In the genomic region with DNA sequence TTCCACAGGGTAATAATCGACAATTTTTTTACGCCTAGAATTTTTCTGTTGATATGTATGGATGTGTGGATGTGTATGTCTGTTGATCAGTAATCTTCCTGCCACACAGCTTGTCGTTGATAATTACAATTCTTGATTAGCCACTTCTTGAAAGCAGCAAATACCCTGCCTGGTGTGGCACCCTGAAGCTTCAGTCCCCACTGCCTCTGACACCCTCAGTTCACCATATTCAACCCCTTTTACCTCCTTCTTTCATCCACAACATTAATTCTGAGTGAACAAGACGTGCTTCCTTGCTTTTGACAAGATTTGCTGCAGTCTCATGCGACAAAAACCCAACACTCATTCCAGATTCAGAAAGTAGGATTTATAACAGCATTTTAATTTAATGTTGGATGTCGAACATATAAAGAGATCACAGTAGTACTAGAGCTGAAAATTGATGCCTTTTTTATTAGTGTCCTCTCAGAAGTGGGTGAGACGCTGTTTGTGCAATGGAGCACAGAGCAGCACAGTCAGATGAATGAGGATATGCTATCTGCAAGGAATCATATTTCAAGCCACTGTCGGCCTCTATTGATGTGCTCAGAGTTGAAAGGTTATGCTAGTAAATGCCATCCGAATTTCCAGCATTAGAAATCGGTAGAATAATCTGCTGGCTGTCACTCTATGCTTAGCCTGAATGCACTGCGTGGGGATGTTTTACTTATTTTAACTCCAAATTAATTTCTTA, we compare ENCODE assay signal across 1 cellular context.
TF ChIP-seq lines count a peak whose summit lies in the region.

No MANE protein-coding gene starts in this region.

TF ChIP-seq in HepG2, 621 proteins besides CTCF, POLR2A, EP300 and RAD21 (continued from another document and continues in another):
- peak; percentile 58; the same call in 1 of the 2 replicates for TF ChIP-seq ARID3A (IDR thresholded peaks at IDR 0.05; ENCODE audit: low read depth, low read length)
- TF ChIP-seq ZNF761 (CRISPR knock-in tag; conservative IDR thresholded peaks at IDR 0.05): no peak
- no peak for TF ChIP-seq ZSCAN22 (CRISPR knock-in tag; IDR thresholded peaks at IDR 0.05)
- TF ChIP-seq CEBPB (IDR thresholded peaks at IDR 0.05; ENCODE audit: borderline replicate concordance, low read depth, low read length): 0 out of 2 replicates have a peak, but pooled peaks have one; percentile 9
- no peak for TF ChIP-seq XRCC5 (optimal IDR thresholded peaks at IDR 0.05; ENCODE audit: low read length)
- TF ChIP-seq ZNF605 (CRISPR knock-in tag; IDR thresholded peaks at IDR 0.05): no peak
- no peak for TF ChIP-seq NR2F6 (IDR thresholded peaks at IDR 0.05)
- peak; percentile 38 for TF ChIP-seq NR2F6 (CRISPR knock-in tag; IDR thresholded peaks at IDR 0.05)
- TF ChIP-seq, protein P1, sequence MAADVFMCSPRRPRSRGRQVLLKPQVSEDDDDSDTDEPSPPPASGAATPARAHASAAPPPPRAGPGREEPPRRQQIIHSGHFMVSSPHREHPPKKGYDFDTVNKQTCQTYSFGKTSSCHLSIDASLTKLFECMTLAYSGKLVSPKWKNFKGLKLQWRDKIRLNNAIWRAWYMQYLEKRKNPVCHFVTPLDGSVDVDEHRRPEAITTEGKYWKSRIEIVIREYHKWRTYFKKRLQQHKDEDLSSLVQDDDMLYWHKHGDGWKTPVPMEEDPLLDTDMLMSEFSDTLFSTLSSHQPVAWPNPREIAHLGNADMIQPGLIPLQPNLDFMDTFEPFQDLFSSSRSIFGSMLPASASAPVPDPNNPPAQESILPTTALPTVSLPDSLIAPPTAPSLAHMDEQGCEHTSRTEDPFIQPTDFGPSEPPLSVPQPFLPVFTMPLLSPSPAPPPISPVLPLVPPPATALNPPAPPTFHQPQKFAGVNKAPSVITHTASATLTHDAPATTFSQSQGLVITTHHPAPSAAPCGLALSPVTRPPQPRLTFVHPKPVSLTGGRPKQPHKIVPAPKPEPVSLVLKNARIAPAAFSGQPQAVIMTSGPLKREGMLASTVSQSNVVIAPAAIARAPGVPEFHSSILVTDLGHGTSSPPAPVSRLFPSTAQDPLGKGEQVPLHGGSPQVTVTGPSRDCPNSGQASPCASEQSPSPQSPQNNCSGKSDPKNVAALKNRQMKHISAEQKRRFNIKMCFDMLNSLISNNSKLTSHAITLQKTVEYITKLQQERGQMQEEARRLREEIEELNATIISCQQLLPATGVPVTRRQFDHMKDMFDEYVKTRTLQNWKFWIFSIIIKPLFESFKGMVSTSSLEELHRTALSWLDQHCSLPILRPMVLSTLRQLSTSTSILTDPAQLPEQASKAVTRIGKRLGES (CRISPR knock-in tag; IDR thresholded peaks at IDR 0.05; ENCODE audit: borderline replicate concordance): no peak
- TF ChIP-seq DNMT1 (CRISPR knock-in tag; IDR thresholded peaks at IDR 0.05): no peak
- TF ChIP-seq, protein P2, sequence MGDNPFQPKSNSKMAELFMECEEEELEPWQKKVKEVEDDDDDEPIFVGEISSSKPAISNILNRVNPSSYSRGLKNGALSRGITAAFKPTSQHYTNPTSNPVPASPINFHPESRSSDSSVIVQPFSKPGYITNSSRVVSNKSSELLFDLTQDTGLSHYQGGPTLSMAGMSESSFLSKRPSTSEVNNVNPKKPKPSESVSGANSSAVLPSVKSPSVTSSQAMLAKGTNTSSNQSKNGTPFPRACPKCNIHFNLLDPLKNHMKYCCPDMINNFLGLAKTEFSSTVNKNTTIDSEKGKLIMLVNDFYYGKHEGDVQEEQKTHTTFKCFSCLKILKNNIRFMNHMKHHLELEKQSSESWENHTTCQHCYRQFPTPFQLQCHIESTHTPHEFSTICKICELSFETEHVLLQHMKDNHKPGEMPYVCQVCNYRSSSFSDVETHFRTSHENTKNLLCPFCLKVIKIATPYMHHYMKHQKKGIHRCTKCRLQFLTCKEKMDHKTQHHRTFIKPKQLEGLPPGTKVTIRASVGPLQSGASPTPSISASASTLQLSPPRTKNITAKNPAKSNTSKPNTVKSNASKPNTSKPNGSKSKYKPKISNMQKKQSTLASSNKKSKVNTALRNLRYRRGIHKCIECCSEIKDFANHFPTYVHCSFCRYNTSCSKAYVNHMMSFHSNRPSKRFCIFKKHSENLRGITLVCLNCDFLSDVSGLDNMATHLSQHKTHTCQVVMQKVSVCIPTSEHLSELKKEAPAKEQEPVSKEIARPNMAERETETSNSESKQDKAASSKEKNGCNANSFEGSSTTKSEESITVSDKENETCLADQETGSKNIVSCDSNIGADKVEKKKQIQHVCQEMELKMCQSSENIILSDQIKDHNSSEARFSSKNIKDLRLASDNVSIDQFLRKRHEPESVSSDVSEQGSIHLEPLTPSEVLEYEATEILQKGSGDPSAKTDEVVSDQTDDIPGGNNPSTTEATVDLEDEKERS (CRISPR knock-in tag; IDR thresholded peaks at IDR 0.05): no peak
- TF ChIP-seq SIX1 (CRISPR knock-in tag; IDR thresholded peaks at IDR 0.05; ENCODE audit: borderline replicate concordance): peak; percentile 87
- TF ChIP-seq ZNF12 (CRISPR knock-in tag; IDR thresholded peaks at IDR 0.05): peak; percentile 61; the same call in 1 of the 2 replicates
- no peak for TF ChIP-seq ZNF3 (CRISPR knock-in tag; IDR thresholded peaks at IDR 0.05)
- TF ChIP-seq NR2F2 (IDR thresholded peaks at IDR 0.05; ENCODE audit: borderline replicate concordance, low read depth): no peak
- TF ChIP-seq GMEB1 (CRISPR knock-in tag; IDR thresholded peaks at IDR 0.05; ENCODE audit: borderline replicate concordance): no peak
- peak; percentile 39; the same call in 1 of the 2 replicates for TF ChIP-seq TCF7L2 (IDR thresholded peaks at IDR 0.05; ENCODE audit: low read depth, low read length)
- no peak for TF ChIP-seq ZNF816 (CRISPR knock-in tag; IDR thresholded peaks at IDR 0.05; ENCODE audit: borderline replicate concordance)
- TF ChIP-seq PHB2 (IDR thresholded peaks at IDR 0.05; ENCODE audit: partially characterized antibody): no peak
- TF ChIP-seq, protein P3, sequence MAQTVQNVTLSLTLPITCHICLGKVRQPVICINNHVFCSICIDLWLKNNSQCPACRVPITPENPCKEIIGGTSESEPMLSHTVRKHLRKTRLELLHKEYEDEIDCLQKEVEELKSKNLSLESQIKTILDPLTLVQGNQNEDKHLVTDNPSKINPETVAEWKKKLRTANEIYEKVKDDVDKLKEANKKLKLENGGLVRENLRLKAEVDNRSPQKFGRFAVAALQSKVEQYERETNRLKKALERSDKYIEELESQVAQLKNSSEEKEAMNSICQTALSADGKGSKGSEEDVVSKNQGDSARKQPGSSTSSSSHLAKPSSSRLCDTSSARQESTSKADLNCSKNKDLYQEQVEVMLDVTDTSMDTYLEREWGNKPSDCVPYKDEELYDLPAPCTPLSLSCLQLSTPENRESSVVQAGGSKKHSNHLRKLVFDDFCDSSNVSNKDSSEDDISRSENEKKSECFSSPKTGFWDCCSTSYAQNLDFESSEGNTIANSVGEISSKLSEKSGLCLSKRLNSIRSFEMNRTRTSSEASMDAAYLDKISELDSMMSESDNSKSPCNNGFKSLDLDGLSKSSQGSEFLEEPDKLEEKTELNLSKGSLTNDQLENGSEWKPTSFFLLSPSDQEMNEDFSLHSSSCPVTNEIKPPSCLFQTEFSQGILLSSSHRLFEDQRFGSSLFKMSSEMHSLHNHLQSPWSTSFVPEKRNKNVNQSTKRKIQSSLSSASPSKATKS (CRISPR knock-in tag; IDR thresholded peaks at IDR 0.05): no peak
- no peak for TF ChIP-seq ZNF614 (CRISPR knock-in tag; IDR thresholded peaks at IDR 0.05; ENCODE audit: borderline replicate concordance)
- no peak for TF ChIP-seq NFIC (IDR thresholded peaks at IDR 0.05; ENCODE audit: low read length)
- TF ChIP-seq RARG (CRISPR knock-in tag; IDR thresholded peaks at IDR 0.05; ENCODE audit: low read depth): no peak
- TF ChIP-seq KMT2B (CRISPR knock-in tag; IDR thresholded peaks at IDR 0.05): no peak
- TF ChIP-seq GATAD2A (CRISPR knock-in tag; IDR thresholded peaks at IDR 0.05): no peak
- TF ChIP-seq ZNF432 (CRISPR knock-in tag; IDR thresholded peaks at IDR 0.05; ENCODE audit: borderline replicate concordance): no peak
- TF ChIP-seq, protein P4, sequence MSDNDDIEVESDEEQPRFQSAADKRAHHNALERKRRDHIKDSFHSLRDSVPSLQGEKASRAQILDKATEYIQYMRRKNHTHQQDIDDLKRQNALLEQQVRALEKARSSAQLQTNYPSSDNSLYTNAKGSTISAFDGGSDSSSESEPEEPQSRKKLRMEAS (IDR thresholded peaks at IDR 0.05): no peak
- no peak for TF ChIP-seq CREB1 (IDR thresholded peaks at IDR 0.05)
- TF ChIP-seq CREB1 (CRISPR knock-in tag; IDR thresholded peaks at IDR 0.05): no peak
- TF ChIP-seq GTF3A (CRISPR knock-in tag; conservative IDR thresholded peaks at IDR 0.05): no peak
- TF ChIP-seq, protein P5, sequence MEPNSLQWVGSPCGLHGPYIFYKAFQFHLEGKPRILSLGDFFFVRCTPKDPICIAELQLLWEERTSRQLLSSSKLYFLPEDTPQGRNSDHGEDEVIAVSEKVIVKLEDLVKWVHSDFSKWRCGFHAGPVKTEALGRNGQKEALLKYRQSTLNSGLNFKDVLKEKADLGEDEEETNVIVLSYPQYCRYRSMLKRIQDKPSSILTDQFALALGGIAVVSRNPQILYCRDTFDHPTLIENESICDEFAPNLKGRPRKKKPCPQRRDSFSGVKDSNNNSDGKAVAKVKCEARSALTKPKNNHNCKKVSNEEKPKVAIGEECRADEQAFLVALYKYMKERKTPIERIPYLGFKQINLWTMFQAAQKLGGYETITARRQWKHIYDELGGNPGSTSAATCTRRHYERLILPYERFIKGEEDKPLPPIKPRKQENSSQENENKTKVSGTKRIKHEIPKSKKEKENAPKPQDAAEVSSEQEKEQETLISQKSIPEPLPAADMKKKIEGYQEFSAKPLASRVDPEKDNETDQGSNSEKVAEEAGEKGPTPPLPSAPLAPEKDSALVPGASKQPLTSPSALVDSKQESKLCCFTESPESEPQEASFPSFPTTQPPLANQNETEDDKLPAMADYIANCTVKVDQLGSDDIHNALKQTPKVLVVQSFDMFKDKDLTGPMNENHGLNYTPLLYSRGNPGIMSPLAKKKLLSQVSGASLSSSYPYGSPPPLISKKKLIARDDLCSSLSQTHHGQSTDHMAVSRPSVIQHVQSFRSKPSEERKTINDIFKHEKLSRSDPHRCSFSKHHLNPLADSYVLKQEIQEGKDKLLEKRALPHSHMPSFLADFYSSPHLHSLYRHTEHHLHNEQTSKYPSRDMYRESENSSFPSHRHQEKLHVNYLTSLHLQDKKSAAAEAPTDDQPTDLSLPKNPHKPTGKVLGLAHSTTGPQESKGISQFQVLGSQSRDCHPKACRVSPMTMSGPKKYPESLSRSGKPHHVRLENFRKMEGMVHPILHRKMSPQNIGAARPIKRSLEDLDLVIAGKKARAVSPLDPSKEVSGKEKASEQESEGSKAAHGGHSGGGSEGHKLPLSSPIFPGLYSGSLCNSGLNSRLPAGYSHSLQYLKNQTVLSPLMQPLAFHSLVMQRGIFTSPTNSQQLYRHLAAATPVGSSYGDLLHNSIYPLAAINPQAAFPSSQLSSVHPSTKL (CRISPR knock-in tag; IDR thresholded peaks at IDR 0.05): peak; percentile 42; the same call in 1 of the 2 replicates
- peak; percentile 83 for TF ChIP-seq NR2C2 (CRISPR knock-in tag; IDR thresholded peaks at IDR 0.05; ENCODE audit: borderline replicate concordance)
- no peak for TF ChIP-seq CBX2 (IDR thresholded peaks at IDR 0.05; ENCODE audit: low read depth, low read length)
- 0 out of 2 replicates have a peak, but pooled peaks have one; percentile 57 for TF ChIP-seq CBX2 (CRISPR knock-in tag; IDR thresholded peaks at IDR 0.05; ENCODE audit: low read depth)
- no peak for TF ChIP-seq JUNB (CRISPR knock-in tag; IDR thresholded peaks at IDR 0.05; ENCODE audit: borderline replicate concordance)
- TF ChIP-seq, protein P6, sequence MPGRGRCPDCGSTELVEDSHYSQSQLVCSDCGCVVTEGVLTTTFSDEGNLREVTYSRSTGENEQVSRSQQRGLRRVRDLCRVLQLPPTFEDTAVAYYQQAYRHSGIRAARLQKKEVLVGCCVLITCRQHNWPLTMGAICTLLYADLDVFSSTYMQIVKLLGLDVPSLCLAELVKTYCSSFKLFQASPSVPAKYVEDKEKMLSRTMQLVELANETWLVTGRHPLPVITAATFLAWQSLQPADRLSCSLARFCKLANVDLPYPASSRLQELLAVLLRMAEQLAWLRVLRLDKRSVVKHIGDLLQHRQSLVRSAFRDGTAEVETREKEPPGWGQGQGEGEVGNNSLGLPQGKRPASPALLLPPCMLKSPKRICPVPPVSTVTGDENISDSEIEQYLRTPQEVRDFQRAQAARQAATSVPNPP (CRISPR knock-in tag; IDR thresholded peaks at IDR 0.05): no peak
- no peak for TF ChIP-seq ZNF543 (CRISPR knock-in tag; IDR thresholded peaks at IDR 0.05)
- TF ChIP-seq, protein P7, sequence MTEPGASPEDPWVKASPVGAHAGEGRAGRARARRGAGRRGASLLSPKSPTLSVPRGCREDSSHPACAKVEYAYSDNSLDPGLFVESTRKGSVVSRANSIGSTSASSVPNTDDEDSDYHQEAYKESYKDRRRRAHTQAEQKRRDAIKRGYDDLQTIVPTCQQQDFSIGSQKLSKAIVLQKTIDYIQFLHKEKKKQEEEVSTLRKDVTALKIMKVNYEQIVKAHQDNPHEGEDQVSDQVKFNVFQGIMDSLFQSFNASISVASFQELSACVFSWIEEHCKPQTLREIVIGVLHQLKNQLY (CRISPR knock-in tag; IDR thresholded peaks at IDR 0.05): no peak
- no peak for TF ChIP-seq ERF (CRISPR knock-in tag; IDR thresholded peaks at IDR 0.05)
